8 cellular contexts compared by ENCODE assay signal in the genomic region with DNA sequence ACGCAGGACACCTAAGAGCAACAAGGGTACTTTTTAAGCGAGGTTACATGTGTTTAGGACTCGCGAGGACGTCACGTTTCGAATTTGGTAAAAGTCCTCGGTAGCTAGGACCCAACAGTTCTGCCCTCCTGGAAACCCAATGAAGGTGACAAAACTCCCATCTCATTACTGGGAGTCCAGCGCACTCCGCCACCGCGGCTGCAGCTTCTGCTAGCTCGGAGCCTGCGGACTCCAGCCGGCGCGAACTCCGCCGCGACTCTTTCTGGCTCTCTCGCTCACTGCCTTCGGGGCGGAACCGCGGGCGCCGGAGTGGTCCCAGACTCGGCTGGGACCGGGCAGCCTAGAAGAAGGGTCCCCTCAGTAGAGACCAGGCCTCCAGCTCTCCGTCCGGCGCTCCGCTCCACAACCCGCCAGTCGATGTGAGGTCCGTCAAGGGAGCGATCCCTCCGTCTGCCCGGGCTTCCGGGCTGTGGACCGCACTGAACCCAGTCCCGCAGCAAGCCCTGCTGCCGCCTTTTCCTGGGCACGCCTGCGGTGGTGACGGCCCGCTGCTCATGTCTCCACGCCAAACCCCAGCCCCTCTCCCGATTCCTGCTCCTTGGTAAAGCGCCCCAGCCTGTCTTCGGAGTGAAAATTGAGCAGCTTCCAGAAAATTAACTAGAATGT. TPM values are rescaled to one million over a fixed set of nuclear protein-coding genes. Genes with fewer than 3 reads are reported as not detected.
A peak's percentile ranks its signal among the peaks of the same experiment; 100 is the strongest.
DNase-seq lines count a peak whose midpoint lies in the region; ATAC-seq and TF ChIP-seq lines count a peak whose summit lies in the region.

No MANE protein-coding gene starts in this region.

- H3K79me2 ChIP-seq in GM23248 (ENCODE audit: insufficient read depth), result peaks cover 16% of the 10 kb centered on the region

- TF ChIP-seq POLR2A in spleen (IDR thresholded peaks at IDR 0.05), result no peak

- ATAC-seq in GM21529 (IDR thresholded peaks at IDR 0.05; ENCODE audit: unreplicated experiment) (no peak), GM21515 (IDR thresholded peaks at IDR 0.05; ENCODE audit: unreplicated experiment) (no peak)

- DNase-seq in GM23248 (peak; percentile 71), ascending aorta (ENCODE audit: low spot score in 2 of 2) (peak in 1 of 2 donors; percentile 73), iris pigment epithelial cell (ENCODE audit: low read depth) (peak; percentile 39), spleen (peak; percentile 87), SJCRH30 (no peak), NCI-H226 (no peak)

- peak overlapping the region; percentile 60 for H3K9ac ChIP-seq in GM23248

- peak overlapping the region; percentile 99 for H3K4me2 ChIP-seq in GM23248 (ENCODE audit: unreplicated experiment)

- no peaks in the 10 kb centered on the region for H3K9me2 ChIP-seq in GM23248 (ENCODE audit: insufficient read depth)

- H2AFZ ChIP-seq in GM23248, result peak overlapping the region; percentile 94

- H3F3A ChIP-seq in GM23248 (ENCODE audit: insufficient read depth), result peaks cover 9% of the 10 kb centered on the region; the same call in 1 of the 2 replicates

- H4K20me1 ChIP-seq in GM23248 (ENCODE audit: insufficient read depth), result no peaks in the 10 kb centered on the region

- 1 to 2% methylated on average over 38 to 51 of the region's 51 CpGs for WGBS in GM23248 (ENCODE audit: low coverage in 1 of 2, low lambda C conversion rate in 2 of 2, missing lambda C conversion rate in 2 of 2), 2 experiments
- 5 to 33% (median 7%) methylated on average over 22 to 51 of the region's 51 CpGs for WGBS in spleen, 5 donors

- no peaks in the 10 kb centered on the region for H3K9me3 ChIP-seq in GM23248 (ENCODE audit: low read depth)
- no peaks in the 10 kb centered on the region for H3K9me3 ChIP-seq in ascending aorta
- H3K9me3 ChIP-seq in spleen, result no peaks in the 10 kb centered on the region
- H3K9me3 ChIP-seq in SJCRH30 (replicated peaks), result no peaks in the 10 kb centered on the region

- in situ Hi-C loops in GM23248 (cut with MboI), result loop anchor here (10.0 kb wide), 1 partner anchor 617 kb away; no protein-coding TSS in a partner anchor

- TF ChIP-seq CTCF in ascending aorta (IDR thresholded peaks at IDR 0.05), result no peak
- TF ChIP-seq CTCF in spleen (IDR thresholded peaks at IDR 0.05 in 8 of 11, conservative IDR thresholded peaks at IDR 0.05 in 3 of 11), result no peak

- H3K4me1 ChIP-seq in GM23248 (ENCODE audit: insufficient read depth) (peaks cover 4% of the 10 kb centered on the region; the same call in 1 of the 2 replicates), ascending aorta (peaks cover 11 to 14% of the 10 kb centered on the region in 2 donors), spleen (peaks cover 12 to 64% (median 51%) of the 10 kb centered on the region in 6 donors), SJCRH30 (no peaks in the 10 kb centered on the region; the same call in 1 of the 2 replicates)

- H3K36me3 ChIP-seq in GM23248 (ENCODE audit: low read depth) (no peaks in the 10 kb centered on the region), ascending aorta (no peaks in the 10 kb centered on the region), spleen (no peaks in the 10 kb centered on the region), SJCRH30 (no peaks in the 10 kb centered on the region)

- H3K27me3 ChIP-seq in GM23248 (replicated peaks; ENCODE audit: insufficient read depth) (no peaks in the 10 kb centered on the region), ascending aorta (no peaks in the 10 kb centered on the region), spleen (replicated peaks in 1 of 7) (peaks cover 5 to 87% (median 64%) of the 10 kb centered on the region in 7 donors), SJCRH30 (peaks cover 13% of the 10 kb centered on the region; the same call in 1 of the 2 replicates)

- intact Hi-C loops in ascending aorta (cut with DNase I), result loop anchor here (5.0 kb wide), 5 partner anchors 306 to 844 kb away; no protein-coding TSS in a partner anchor
- intact Hi-C loops in spleen (cut with DNase I; ENCODE audit: low total_unique reads), result loop anchor here (5.0 to 10.0 kb wide), 2 partner anchors 609 to 847 kb away; no protein-coding TSS in a partner anchor

- peak overlapping the region; percentile 91 for H3K4me3 ChIP-seq in GM23248
- H3K4me3 ChIP-seq in ascending aorta, result peak overlapping the region; percentile 73 to 91
- H3K4me3 ChIP-seq in spleen, result peak overlapping the region; percentile 53 to 78 (median 60)
- no peak overlapping the region for H3K4me3 ChIP-seq in SJCRH30

- H3K27ac ChIP-seq in GM23248, result no peak overlapping the region
- peak overlapping the region; percentile 96 for H3K27ac ChIP-seq in ascending aorta
- no peak overlapping the region for H3K27ac ChIP-seq in spleen
- no peak overlapping the region for H3K27ac ChIP-seq in SJCRH30

RNA-seq across cellular contexts. Expression of gene OSR1, which starts 3.0 kb away (rescaled TPM):
- 9.1 and 16.9 TPM in 2 replicates for total RNA-seq in GM23248 (2014; rRNA removed; shearing (Covaris generic))
- polyA plus RNA-seq in GM23248 (2016; fragmentation: Nextera tagmentation; extraction: Ambion mirVana) (21.1 and 22.7 TPM in 2 replicates), spleen (1 to 10 TPM in 1 of 3 donors, under 1 TPM in 2; 0.04 to 1.4 (median 0.13) TPM)
- total RNA-seq in ascending aorta (66.7 TPM), spleen (under 1 TPM in 2 of 7 donors, not detected in 5; 0.23 to 0.32 TPM)
- 1.5 and 1.8 TPM in 2 replicates for total RNA-seq in SJCRH30 (2014; rRNA removed; shearing (Covaris generic))

Comparison
In these comparisons a context has a peak if more than half of its experiments do, and no peak if none do; other contexts are left out.
1. DNase-seq: peak in GM23248 (single experiment), iris pigment epithelial cell (single experiment) and spleen (single experiment); none in SJCRH30 (0 of 2) and NCI-H226 (single experiment).
2. H3K27ac ChIP-seq: peak in ascending aorta (2 of 2); none in GM23248 (single experiment), spleen (0 of 8) and SJCRH30 (single experiment).